Comparison of ENCODE assay signal across 8 cellular contexts in genomic region chr3:131526801-131527347, GRCh38. TPM values are rescaled to one million over a fixed set of nuclear protein-coding genes. Genes with fewer than 3 reads are reported as not detected.
DNase-seq lines count a peak whose midpoint lies in the region; ATAC-seq and TF ChIP-seq lines count a peak whose summit lies in the region.

No MANE protein-coding gene starts in this region.

- peak; percentile 45 for DNase-seq in activated CD4-positive, alpha-beta T cell treated with anti-CD3 and anti-CD28 coated beads for 48 hours
- DNase-seq in activated CD4-positive, alpha-beta T cell treated with anti-CD3 and anti-CD28 coated beads, Interleukin-2, amount 50 U/mL, for 1 hour = no peak
- DNase-seq in activated naive CD8-positive, alpha-beta T cell treated with anti-CD3 and anti-CD28 coated beads, Interleukin-2, amount 50 U/mL, for 24 hours = peak; percentile 11
- DNase-seq in hypothalamus (lab: John Stamatoyannopoulos, UW) (peak in 34 of 51 donors; percentile 1 to 56 (median 19)), Calu3 (no peak), NCI-H2196 (lab: John Stamatoyannopoulos, UW; ENCODE audit: unreplicated experiment) (no peak)

- H3K4me3 ChIP-seq in skeletal muscle tissue (ENCODE audit: low read length in 3 of 3) = peak overlapping the region; percentile 55 to 59 (median 57)

- no peaks in the 10 kb centered on the region for H3K4me1 ChIP-seq in skeletal muscle tissue (ENCODE audit: control insufficient read depth in 3 of 3, insufficient read depth in 3 of 3, low read length in 3 of 3)

- no peaks in the 10 kb centered on the region for H3K36me3 Mint-ChIP-seq in activated naive CD8-positive, alpha-beta T cell treated with anti-CD3 and anti-CD28 coated beads, Interleukin-2, amount 50 U/mL, for 24 hours (ENCODE audit: low read depth)
- no peaks in the 10 kb centered on the region for H3K36me3 Mint-ChIP-seq in Calu3 (ENCODE audit: insufficient read depth, unreplicated experiment)

- H3K9ac ChIP-seq in skeletal muscle tissue (ENCODE audit: low read depth in 1 of 3, low read length in 3 of 3) = peak overlapping the region; percentile 7 to 63 (median 19)

- H3K9me3 Mint-ChIP-seq in activated naive CD8-positive, alpha-beta T cell treated with anti-CD3 and anti-CD28 coated beads, Interleukin-2, amount 50 U/mL, for 24 hours = no peaks in the 10 kb centered on the region
- H3K9me3 Mint-ChIP-seq in Calu3 (ENCODE audit: low read depth, unreplicated experiment) = no peaks in the 10 kb centered on the region

- no TSS peak for BruUV-seq in Calu3 (replicated peaks; lab: Mats Ljungman, UMichigan)

- CTCF ChIA-PET in Calu3 (lab: Charles Lee) = interaction anchor here (1.2 kb wide), 1 partner anchor 11 kb away, joined by 3 read pairs; no protein-coding TSS in a partner anchor

- intact Hi-C loops in Calu3 (cut with micrococcal nuclease; ENCODE audit: unreplicated experiment) = no loop called here

- TF ChIP-seq CTCF in Calu3 (IDR thresholded peaks at IDR 0.05; ENCODE audit: unreplicated experiment) = no peak

- no peak overlapping the region for H3K27ac ChIP-seq in skeletal muscle tissue (ENCODE audit: low read depth, low read length)

- no peaks in the 10 kb centered on the region for H3K36me3 ChIP-seq in skeletal muscle tissue (ENCODE audit: control insufficient read depth in 3 of 3, insufficient read depth in 3 of 3, low read length in 3 of 3)

- H3K27ac Mint-ChIP-seq in activated naive CD8-positive, alpha-beta T cell treated with anti-CD3 and anti-CD28 coated beads, Interleukin-2, amount 50 U/mL, for 24 hours = no peak overlapping the region
- no peak overlapping the region for H3K27ac Mint-ChIP-seq in Calu3 (ENCODE audit: unreplicated experiment)

- peak; percentile 49 for ATAC-seq in activated naive CD8-positive, alpha-beta T cell treated with anti-CD3 and anti-CD28 coated beads, Interleukin-2, amount 50 U/mL, for 24 hours
- ATAC-seq in GM18519 (IDR thresholded peaks at IDR 0.05; ENCODE audit: low FRiP score, unreplicated experiment) = no peak

- H3K27me3 ChIP-seq in skeletal muscle tissue (ENCODE audit: control insufficient read depth in 3 of 3, insufficient read depth in 3 of 3, low read length in 3 of 3) = peaks cover 3 to 13% (median 7%) of the 10 kb centered on the region in 3 donors

- H3K4me1 Mint-ChIP-seq in activated naive CD8-positive, alpha-beta T cell treated with anti-CD3 and anti-CD28 coated beads, Interleukin-2, amount 50 U/mL, for 24 hours = peaks cover 2% of the 10 kb centered on the region
- no peaks in the 10 kb centered on the region for H3K4me1 Mint-ChIP-seq in Calu3 (ENCODE audit: low read depth, unreplicated experiment)

- no peak overlapping the region for H3K4me3 Mint-ChIP-seq in activated naive CD8-positive, alpha-beta T cell treated with anti-CD3 and anti-CD28 coated beads, Interleukin-2, amount 50 U/mL, for 24 hours
- H3K4me3 Mint-ChIP-seq in Calu3 (ENCODE audit: low read depth, unreplicated experiment) = no peak overlapping the region

- H3K9me3 ChIP-seq in skeletal muscle tissue (ENCODE audit: control insufficient read depth in 3 of 3, low read length in 3 of 3) = no peaks in the 10 kb centered on the region

- peaks cover 36% of the 10 kb centered on the region for H3K27me3 Mint-ChIP-seq in activated naive CD8-positive, alpha-beta T cell treated with anti-CD3 and anti-CD28 coated beads, Interleukin-2, amount 50 U/mL, for 24 hours
- peaks cover 24% of the 10 kb centered on the region for H3K27me3 Mint-ChIP-seq in Calu3 (ENCODE audit: unreplicated experiment)

RNA-seq across cellular contexts. Expression of gene MRPL3, which starts 24.1 kb away (rescaled TPM):
- 61.6 TPM for total RNA-seq in skeletal muscle tissue
- total RNA-seq in Calu3 (2022) = 183 and 210 TPM in 2 replicates

Comparison
In these comparisons a context has a peak if more than half of its experiments do, and no peak if none do; other contexts are left out.
1. DNase-seq: peak in activated CD4-positive, alpha-beta T cell treated with anti-CD3 and anti-CD28 coated beads for 48 hours (single experiment), activated naive CD8-positive, alpha-beta T cell treated with anti-CD3 and anti-CD28 coated beads, Interleukin-2, amount 50 U/mL, for 24 hours (single experiment) and hypothalamus (34 of 51); none in activated CD4-positive, alpha-beta T cell treated with anti-CD3 and anti-CD28 coated beads, Interleukin-2, amount 50 U/mL, for 1 hour (single experiment), Calu3 (single experiment) and NCI-H2196 (single experiment).